In the genomic region with DNA sequence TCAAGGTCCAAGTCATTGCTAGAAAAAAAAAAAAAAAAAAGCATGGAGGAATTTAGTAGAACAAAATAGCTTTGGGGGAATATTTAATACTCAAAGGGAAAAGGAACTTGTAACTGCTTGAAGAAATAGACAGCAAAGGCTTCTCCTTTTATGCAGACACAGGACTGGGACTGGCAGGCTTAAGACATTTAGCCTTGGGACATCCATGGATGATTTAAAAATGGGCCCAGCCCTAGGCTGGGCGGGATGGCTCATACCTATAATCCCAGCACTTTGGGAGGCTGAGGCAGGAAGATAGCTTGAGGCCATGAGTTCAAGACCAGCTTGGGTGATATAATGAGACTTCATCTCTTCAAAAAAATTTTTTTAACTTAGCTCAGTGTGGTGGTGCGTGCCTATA, we compare ENCODE assay signal across 27 cellular contexts. TPM values are rescaled to one million over a fixed set of nuclear protein-coding genes. Genes with fewer than 3 reads are reported as not detected.
"Had no signal": no experiment of that assay in that cellular context is flagged by ENCODE, and none has a peak within 500 bp of the region (broad histone marks: within the 10 kb centered on the region; RNA-seq: fewer than 3 reads in every experiment).

No MANE protein-coding gene starts in this region.

- DNase-seq: stimulated activated CD4-positive, alpha-beta T cell treated with anti-CD3 and anti-CD28 coated beads, Interleukin-2, amount 100 ng/mL, for 24 hours; stimulated activated CD4-positive, alpha-beta T cell treated with anti-CD3 and anti-CD28 coated beads, Interleukin-2, amount 100 ng/mL, for 48 hours; stimulated activated CD4-positive, alpha-beta T cell treated with anti-CD3 and anti-CD28 coated beads, Interleukin-4, amount 100 ng/mL, for 1 hour; stimulated activated CD4-positive, alpha-beta T cell treated with anti-CD3 and anti-CD28 coated beads, Interleukin-4, amount 100 ng/mL, for 24 hours; stimulated activated CD4-positive, alpha-beta T cell treated with anti-CD3 and anti-CD28 coated beads, Interleukin-4, amount 100 ng/mL, for 4 hours; stimulated activated CD8-positive, alpha-beta memory T cell treated with anti-CD3 and anti-CD28 coated beads, Interleukin-4, amount 100 ng/mL, for 48 hours; stimulated activated naive B cell treated with anti-CD40 and anti-IgM and Interleukin-4, amounts not matched to agents 10 μg/mL and 1 μg/mL and 100 μg/mL, for 72 hours; stimulated activated naive CD4-positive, alpha-beta T cell; stimulated activated naive CD4-positive, alpha-beta T cell treated with Interleukin-2 at 50 U/mL for 16 hours; stimulated activated naive CD8-positive, alpha-beta T cell treated with anti-CD3 and anti-CD28 coated beads, Interleukin-15, amount 100 ng/mL, for 72 hours; stimulated activated naive CD8-positive, alpha-beta T cell treated with anti-CD3 and anti-CD28 coated beads, Interleukin-15, Interleukin-2, amounts not matched to agents 100 U/mL and 50 U/mL, for 24 hours; stomach; substantia nigra; thyroid gland; tibial artery; transverse colon; upper lobe of left lung; upper lobe of right lung; uterus had no signal

- H3K9me3 ChIP-seq: stomach, suprapubic skin, thoracic aorta, thyroid gland, tibial artery, tibial nerve, transverse colon, upper lobe of left lung, upper lobe of right lung, uterus, vagina had no signal

- H3K4me3 ChIP-seq: stomach, suprapubic skin, thoracic aorta, thyroid gland, tibial artery, tibial nerve, transverse colon, upper lobe of left lung, upper lobe of right lung, uterus, vagina had no signal

- H3K27ac ChIP-seq: stomach, suprapubic skin, thoracic aorta, thyroid gland, tibial artery, tibial nerve, transverse colon, upper lobe of left lung, upper lobe of right lung, uterus, vagina had no signal

- H3K27me3 ChIP-seq: suprapubic skin, thyroid gland, tibial artery, tibial nerve, transverse colon, upper lobe of left lung, upper lobe of right lung, uterus, vagina had no signal

- H3K4me1 ChIP-seq: stomach, suprapubic skin, thyroid gland, tibial artery, tibial nerve, transverse colon, upper lobe of left lung, upper lobe of right lung, uterus, vagina had no signal

- H3K36me3 ChIP-seq: stomach, suprapubic skin, thoracic aorta, thyroid gland, tibial artery, tibial nerve, transverse colon, upper lobe of left lung, upper lobe of right lung, uterus, vagina had no signal

- ATAC-seq: stimulated activated effector memory CD8-positive, alpha-beta T cell treated with anti-CD3 and anti-CD28 coated beads, Interleukin-12 subunit alpha, Interleukin-12 subunit beta, amount 100 ng/mL, for 72 hours; stimulated activated memory B cell treated with anti-CD40 and anti-IgM and Interleukin-4, amounts not matched to agents 10 μg/mL and 1 μg/mL and 100 μg/mL, for 72 hours; stimulated activated naive B cell treated with anti-CD40 and anti-IgM and Interleukin-4, amounts not matched to agents 10 μg/mL and 1 μg/mL and 100 μg/mL, for 72 hours; stimulated activated naive CD8-positive, alpha-beta T cell treated with anti-CD3 and anti-CD28 coated beads, Interleukin-15, amount 100 ng/mL, for 72 hours; stimulated activated naive CD8-positive, alpha-beta T cell treated with anti-CD3 and anti-CD28 coated beads, Interleukin-15, Interleukin-2, amounts not matched to agents 100 U/mL and 50 U/mL, for 24 hours; upper lobe of right lung had no signal

RNA-seq across cellular contexts. Expression of a gene that starts 41.2 kb away (rescaled TPM):
- total RNA-seq: subcutaneous adipose tissue, suprapubic skin, thoracic aorta, thyroid gland, upper lobe of right lung, ureter, vagina had no signal
